ENCODE assay signal across 7 cellular contexts in the genomic region with DNA sequence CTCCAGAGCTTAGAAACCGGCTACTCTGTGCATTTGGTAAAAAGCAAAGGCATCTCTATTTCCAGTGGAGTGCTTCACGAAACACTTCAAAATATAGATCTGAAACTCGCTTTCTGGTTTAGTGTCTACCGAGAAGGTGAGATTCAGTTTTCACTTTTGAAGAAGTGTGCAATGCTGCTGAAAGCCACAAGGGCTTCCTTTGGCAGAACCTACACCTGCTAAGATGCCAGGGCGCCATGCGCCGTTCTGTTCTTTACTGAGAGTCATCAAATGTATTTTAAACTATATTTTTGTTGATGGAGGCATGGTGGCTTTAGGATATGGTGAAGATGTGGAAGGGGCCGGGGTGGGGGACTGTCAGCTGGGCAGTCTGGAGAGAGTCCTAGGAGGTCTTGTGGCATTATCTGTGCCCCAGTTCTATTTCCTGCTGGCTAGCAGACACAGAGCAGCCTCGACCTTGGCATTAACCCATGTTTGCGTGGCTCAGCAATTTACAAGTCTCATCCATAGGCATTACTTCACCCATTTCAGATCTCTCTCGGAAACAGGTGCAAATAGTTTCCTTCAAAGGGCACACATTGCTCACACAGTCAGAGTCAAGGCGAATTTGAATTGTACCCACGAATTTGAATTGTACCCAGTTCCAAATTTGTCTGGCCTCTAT. TPM values are rescaled to one million over a fixed set of nuclear protein-coding genes. Genes with fewer than 3 reads are reported as not detected.
DNase-seq lines count a peak whose midpoint lies in the region; ATAC-seq and TF ChIP-seq lines count a peak whose summit lies in the region.

No MANE protein-coding gene starts in this region.

- H3K9me3 ChIP-seq in Caco-2 = no peaks in the 10 kb centered on the region

- H3K27me3 Mint-ChIP-seq in Caco-2 (ENCODE audit: insufficient read depth, unreplicated experiment) = peaks cover 5% of the 10 kb centered on the region

- ATAC-seq in GM18505 (IDR thresholded peaks at IDR 0.05; ENCODE audit: unreplicated experiment) = peak; percentile 85
- ATAC-seq in GM21390 (IDR thresholded peaks at IDR 0.05; ENCODE audit: unreplicated experiment) = peak; percentile 91
- peak; percentile 85 for ATAC-seq in HG03520 (IDR thresholded peaks at IDR 0.05; ENCODE audit: unreplicated experiment)

- no peaks in the 10 kb centered on the region for H3K36me3 Mint-ChIP-seq in Caco-2 (ENCODE audit: insufficient read depth, unreplicated experiment)

- H3K4me1 ChIP-seq in Caco-2 = no peaks in the 10 kb centered on the region

- BruUV-seq in Caco-2 (replicated peaks; lab: Mats Ljungman, UMichigan) = no TSS peak

- H3K36me3 ChIP-seq in Caco-2 (ENCODE audit: control insufficient read depth, insufficient read depth, low read length) = no peaks in the 10 kb centered on the region

- POLR2A ChIA-PET in Caco-2 (lab: Charles Lee) = no interaction called here

- H3K4me3 ChIP-seq in Caco-2 (ENCODE audit: low read depth, low read length) = no peak overlapping the region

- no peak overlapping the region for H3K4me3 Mint-ChIP-seq in Caco-2 (ENCODE audit: unreplicated experiment)

- peak in 1 of 2 experiments; percentile 26 for TF ChIP-seq CTCF in Caco-2 (IDR thresholded peaks at IDR 0.05; ENCODE audit: insufficient read depth in 1 of 2, low read depth in 1 of 2, low read length in 1 of 2, severe bottlenecking in 1 of 2, unreplicated experiment in 1 of 2)

- no peaks in the 10 kb centered on the region for H3K9me3 Mint-ChIP-seq in Caco-2 (ENCODE audit: unreplicated experiment)

- CTCF ChIA-PET in Caco-2 (lab: Charles Lee) = interaction anchor here (0.6 to 1.7 kb wide), 3 partner anchors 19 to 351 kb away, joined by 4 to 6 read pairs (median 5); no protein-coding TSS in a partner anchor

- TF ChIP-seq POLR2A in GM18505 (IDR thresholded peaks at IDR 0.05; ENCODE audit: borderline replicate concordance, extremely low read depth, insufficient read depth, insufficient read length) = no peak

- intact Hi-C loops in Caco-2 (cut with micrococcal nuclease; ENCODE audit: unreplicated experiment) = no loop called here

- no peaks in the 10 kb centered on the region for H3K27me3 ChIP-seq in Caco-2 (replicated peaks; ENCODE audit: control insufficient read depth, insufficient read depth, low read length)

- no peak overlapping the region for H3K27ac Mint-ChIP-seq in Caco-2 (ENCODE audit: unreplicated experiment)

- H3K4me1 Mint-ChIP-seq in Caco-2 (ENCODE audit: low read depth, unreplicated experiment) = no peaks in the 10 kb centered on the region

- peak; percentile 46 for DNase-seq in central memory CD4-positive, alpha-beta T cell
- DNase-seq in Caco-2 (no peak), retina (no peak), SW480 (ENCODE audit: low spot score) (no peak)

RNA-seq across cellular contexts. Expression of gene KCNF1, which starts 46.7 kb away (rescaled TPM):
- total RNA-seq in Caco-2 (2022) = 0.28 and 0.29 TPM in 2 replicates

RNA-seq across cellular contexts. Expression of gene PDIA6, which starts 52.4 kb away (rescaled TPM):
- total RNA-seq in Caco-2 (2022) = 379 and 384 TPM in 2 replicates
